20 cellular contexts compared by ENCODE assay signal in genomic region chr15:96869122-96869521, GRCh38.
"Had no signal": no experiment of that assay in that cellular context is flagged by ENCODE, and none has a peak within 500 bp of the region (broad histone marks: within the 10 kb centered on the region; RNA-seq: fewer than 3 reads in every experiment).

No MANE protein-coding gene starts in this region.

- H3K36me3 ChIP-seq: colonic mucosa, gastroesophageal sphincter, thyroid gland had no signal

- H3K4me1 Mint-ChIP-seq: activated CD4-positive, alpha-beta T cell treated with anti-CD3 and anti-CD28 coated beads, Interleukin-2, amount 10 ng/mL, durations not matched to agents 7 days and 5 days had no signal

- H3K27ac ChIP-seq: body of pancreas, colonic mucosa, gastroesophageal sphincter, thyroid gland had no signal

- DNase-seq: activated CD4-positive, alpha-beta T cell treated with anti-CD3 and anti-CD28 coated beads, Interleukin-2, amount 10 ng/mL, durations not matched to agents 7 days and 5 days; activated CD8-positive, alpha-beta T cell treated with anti-CD3 and anti-CD28 coated beads, Interleukin-2, amount 10 ng/mL, durations not matched to agents 7 days and 5 days; activated naive CD4-positive, alpha-beta T cell treated with anti-CD3 and anti-CD28 coated beads for 36 hours; activated T-cell treated with anti-CD3 and anti-CD28 coated beads, Interleukin-2, amount 50 U/mL, for 24 hours; body of pancreas; central memory CD4-positive, alpha-beta T cell; colonic mucosa; occipital lobe; stimulated activated CD4-positive, alpha-beta T cell treated with anti-CD3 and anti-CD28 coated beads, Interleukin-12 subunit alpha, Interleukin-12 subunit beta, amount 100 ng/mL, for 4 hours; stimulated activated CD4-positive, alpha-beta T cell treated with anti-CD3 and anti-CD28 coated beads, Interleukin-1b, Interleukin-23, amount 100 ng/mL, for 48 hours; stimulated activated CD8-positive, alpha-beta memory T cell treated with anti-CD3 and anti-CD28 coated beads, Interleukin-4, amount 100 ng/mL, for 48 hours; stimulated activated naive CD4-positive, alpha-beta T cell treated with Interleukin-2 at 50 U/mL for 16 hours; T-helper 1 cell; T-helper 9 cell; thyroid gland had no signal

- H3K27me3 Mint-ChIP-seq: activated CD4-positive, alpha-beta T cell treated with anti-CD3 and anti-CD28 coated beads, Interleukin-2, amount 10 ng/mL, durations not matched to agents 7 days and 5 days; activated T-cell treated with anti-CD3 and anti-CD28 coated beads, Interleukin-2, amount 50 U/mL, for 24 hours had no signal

- H3K4me3 ChIP-seq: body of pancreas, colonic mucosa, gastroesophageal sphincter, lung, thyroid gland had no signal

- H3K9me3 ChIP-seq: body of pancreas, colonic mucosa, thyroid gland had no signal

- H3K4me3 Mint-ChIP-seq: activated CD4-positive, alpha-beta T cell treated with anti-CD3 and anti-CD28 coated beads, Interleukin-2, amount 10 ng/mL, durations not matched to agents 7 days and 5 days; activated CD8-positive, alpha-beta T cell treated with anti-CD3 and anti-CD28 coated beads, Interleukin-2, amount 10 ng/mL, durations not matched to agents 7 days and 5 days; activated naive CD4-positive, alpha-beta T cell treated with anti-CD3 and anti-CD28 coated beads for 36 hours; activated T-cell treated with anti-CD3 and anti-CD28 coated beads, Interleukin-2, amount 50 U/mL, for 24 hours had no signal

- H3K9me3 Mint-ChIP-seq: activated naive CD4-positive, alpha-beta T cell treated with anti-CD3 and anti-CD28 coated beads for 36 hours had no signal

- FAIRE-seq: islet of Langerhans had no signal

- H3K27ac Mint-ChIP-seq: activated CD4-positive, alpha-beta T cell treated with anti-CD3 and anti-CD28 coated beads, Interleukin-2, amount 10 ng/mL, durations not matched to agents 7 days and 5 days; activated CD8-positive, alpha-beta T cell treated with anti-CD3 and anti-CD28 coated beads, Interleukin-2, amount 10 ng/mL, durations not matched to agents 7 days and 5 days; activated naive CD4-positive, alpha-beta T cell treated with anti-CD3 and anti-CD28 coated beads for 36 hours; activated T-cell treated with anti-CD3 and anti-CD28 coated beads, Interleukin-2, amount 50 U/mL, for 24 hours had no signal

- H3K4me1 ChIP-seq: body of pancreas, colonic mucosa, gastroesophageal sphincter, thyroid gland had no signal

- ATAC-seq: activated CD4-positive, CD25-positive, alpha-beta regulatory T cell treated with anti-CD3 and anti-CD28 coated beads, Interleukin-2, amount 50 U/mL, for 24 hours; activated CD8-positive, alpha-beta T cell treated with anti-CD3 and anti-CD28 coated beads, Interleukin-2, amount 10 ng/mL, durations not matched to agents 7 days and 5 days; body of pancreas; gastroesophageal sphincter; left lobe of liver had no signal

- H3K27me3 ChIP-seq: body of pancreas, colonic mucosa, gastroesophageal sphincter, thyroid gland had no signal
